In the genomic region with DNA sequence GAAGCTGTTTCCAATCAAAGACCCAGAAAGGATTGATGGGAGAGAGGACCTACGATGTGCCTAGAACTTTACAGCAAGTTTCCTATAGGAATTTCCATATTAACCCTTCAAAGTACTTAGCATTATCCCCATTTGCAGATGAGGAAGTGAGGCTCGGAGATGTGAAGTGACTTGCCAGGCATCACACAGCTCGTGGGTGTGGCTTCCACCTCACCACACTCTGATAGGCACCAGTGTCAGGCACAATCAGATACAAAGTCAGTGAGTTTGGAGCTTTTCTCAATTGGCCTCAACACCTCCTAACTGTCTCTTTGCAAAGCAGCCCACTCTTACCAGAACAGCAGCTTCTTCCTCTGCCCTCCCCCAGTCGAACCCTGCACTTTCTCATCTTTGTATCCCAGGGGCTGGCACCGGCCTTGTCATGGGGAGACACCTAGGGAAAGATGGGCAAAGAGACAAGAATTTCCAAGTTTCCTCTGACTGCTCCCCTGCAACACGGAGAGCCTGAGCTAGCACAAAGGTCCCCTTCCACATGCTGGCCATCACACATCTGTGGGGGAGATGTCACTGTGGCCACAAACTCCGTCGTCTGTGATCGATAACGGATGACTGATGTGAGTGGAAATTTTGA, we compare ENCODE assay signal across 22 cellular contexts.
"Had no signal": no experiment of that assay in that cellular context is flagged by ENCODE, and none has a peak within 500 bp of the region (broad histone marks: within the 10 kb centered on the region; RNA-seq: fewer than 3 reads in every experiment).

No MANE protein-coding gene starts in this region.

- H3K27ac ChIP-seq: breast epithelium, colonic mucosa, left lung, parathyroid adenoma, tibial artery, VCaP had no signal

- H2AFZ ChIP-seq: parathyroid adenoma had no signal

- H3K9ac ChIP-seq: parathyroid adenoma had no signal

- H3K79me2 ChIP-seq: parathyroid adenoma had no signal

- DNase-seq: activated CD4-positive, alpha-beta T cell treated with anti-CD3 and anti-CD28 coated beads, Interleukin-2, amount 10 ng/mL, durations not matched to agents 24 days and 14 days; activated effector memory CD4-positive, alpha-beta T cell treated with Interleukin-2 at 50 U/mL for 16 hours; activated naive CD4-positive, alpha-beta T cell treated with anti-CD3 and anti-CD28 coated beads for 36 hours; activated naive CD8-positive, alpha-beta T cell treated with anti-CD3 and anti-CD28 coated beads, Interleukin-2, amount 10 ng/mL, durations not matched to agents 7 days and 5 days; activated T-cell treated with anti-CD3 and anti-CD28 coated beads, Interleukin-2, amount 50 U/mL, for 72 hours; amniotic stem cell; colonic mucosa; foreskin fibroblast; immature natural killer cell; kidney glomerular epithelial cell; left lung; naive B cell; nucleus accumbens; right cardiac atrium; stimulated activated CD4-positive, alpha-beta T cell treated with anti-CD3 and anti-CD28 coated beads, Interleukin-4, amount 100 ng/mL, for 24 hours; T1000; tibial artery had no signal

- ATAC-seq: activated CD4-positive, CD25-positive, alpha-beta regulatory T cell treated with anti-CD3 and anti-CD28 coated beads, Interleukin-2, amount 50 U/mL, for 24 hours; activated T-cell treated with anti-CD3 and anti-CD28 coated beads, Interleukin-2, amount 50 U/mL, for 72 hours; left lung; right cardiac atrium had no signal

- H3K27me3 ChIP-seq: colonic mucosa, tibial artery had no signal

- H3K4me3 ChIP-seq: breast epithelium, colonic mucosa, left lung, lung, tibial artery had no signal

- H3K36me3 ChIP-seq: breast epithelium, colonic mucosa, left lung, tibial artery had no signal

- H3K4me1 ChIP-seq: breast epithelium, colonic mucosa, left lung, parathyroid adenoma, tibial artery had no signal

- H3K9me3 ChIP-seq: breast epithelium, colonic mucosa, left lung, tibial artery had no signal
